Comparison of ENCODE assay signal across 31 cellular contexts in the genomic region with DNA sequence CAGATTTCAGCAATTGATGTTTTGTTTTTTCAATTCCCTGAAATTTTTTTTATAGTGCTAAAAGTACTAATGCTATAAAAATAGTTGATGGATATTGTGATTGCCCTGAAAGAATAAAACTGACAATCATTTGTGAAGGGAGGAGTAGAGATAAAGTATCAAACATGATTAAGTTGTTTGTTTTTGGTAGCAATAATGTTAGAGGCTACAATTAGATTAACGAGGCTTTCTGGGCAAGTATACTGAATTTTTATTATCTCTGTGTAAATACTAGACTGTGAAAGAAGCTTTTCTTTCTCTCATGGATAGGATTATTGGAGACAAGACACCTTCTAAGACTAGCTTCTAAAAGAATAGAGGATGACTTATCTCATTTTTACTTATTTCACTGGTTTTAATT. TPM values are rescaled to one million over a fixed set of nuclear protein-coding genes. Genes with fewer than 3 reads are reported as not detected.
A peak's percentile ranks its signal among the peaks of the same experiment; 100 is the strongest.
DNase-seq lines count a peak whose midpoint lies in the region; ATAC-seq, FAIRE-seq and TF ChIP-seq lines count a peak whose summit lies in the region.
"Had no signal": no experiment of that assay in that cellular context is flagged by ENCODE, and none has a peak within 500 bp of the region (broad histone marks: within the 10 kb centered on the region; RNA-seq: fewer than 3 reads in every experiment).

No MANE protein-coding gene starts in this region.

- H3K4me1 Mint-ChIP-seq in astrocyte (ENCODE audit: low read depth, unreplicated experiment), result peaks cover 29% of the 10 kb centered on the region

- H3K9me3 ChIP-seq in astrocyte (ENCODE audit: insufficient read depth, low read depth, low read length), result no peaks in the 10 kb centered on the region
- H3K9me3 ChIP-seq in psoas muscle, result no peaks in the 10 kb centered on the region
- H3K9me3 ChIP-seq: right atrium auricular region, SK-N-SH had no signal

- no peaks in the 10 kb centered on the region for H3K79me2 ChIP-seq in astrocyte (ENCODE audit: insufficient read depth, low read length)

- H3K4me1 ChIP-seq in astrocyte (ENCODE audit: insufficient read depth, low read length) (peaks cover 8% of the 10 kb centered on the region), psoas muscle (peaks cover 57% of the 10 kb centered on the region)

- H2AFZ ChIP-seq in astrocyte (ENCODE audit: low read depth, low read length), result no peak overlapping the region

- H3K27ac Mint-ChIP-seq in astrocyte (ENCODE audit: unreplicated experiment), result peak overlapping the region; percentile 12
- H3K27ac Mint-ChIP-seq: activated CD4-positive, alpha-beta memory T cell treated with anti-CD3 and anti-CD28 coated beads for 36 hours; activated naive CD8-positive, alpha-beta T cell treated with anti-CD3 and anti-CD28 coated beads for 36 hours; T-helper 1 cell treated with Interleukin-12 subunit alpha and Interleukin-12 subunit beta and Interleukin-4 antibody, amounts not matched to agents 30 μg/mL and 1 μg/mL, for 36 hours had no signal

- peaks cover 10% of the 10 kb centered on the region for H3K36me3 ChIP-seq in astrocyte (ENCODE audit: insufficient read depth, low read length)
- peaks cover 3 to 72% of the 10 kb centered on the region in 2 donors for H3K36me3 ChIP-seq in psoas muscle (ENCODE audit: insufficient read depth in 1 of 2, low read depth in 1 of 2)

- ATAC-seq in psoas muscle, result no peak
- ATAC-seq: activated CD4-positive, CD25-positive, alpha-beta regulatory T cell treated with anti-CD3 and anti-CD28 coated beads, Interleukin-2, amount 50 U/mL, for 24 hours; left lobe of liver had no signal

- H3K27me3 Mint-ChIP-seq in astrocyte (ENCODE audit: low read depth, unreplicated experiment), result no peaks in the 10 kb centered on the region
- H3K27me3 Mint-ChIP-seq: activated CD4-positive, alpha-beta memory T cell treated with anti-CD3 and anti-CD28 coated beads for 36 hours; activated naive CD8-positive, alpha-beta T cell treated with anti-CD3 and anti-CD28 coated beads for 36 hours had no signal

- H4K20me1 ChIP-seq in astrocyte (ENCODE audit: insufficient read depth, low read length), result peaks cover 5% of the 10 kb centered on the region

- H3K4me3 ChIP-seq in astrocyte (ENCODE audit: insufficient read depth, low read depth, low read length), result no peak overlapping the region
- no peak overlapping the region for H3K4me3 ChIP-seq in psoas muscle
- H3K4me3 ChIP-seq: right atrium auricular region had no signal

- DNase-seq in DMS153 (lab: John Stamatoyannopoulos, UW), result peak; percentile 1
- DNase-seq in DMS153 treated with DMSO at 0.1 percent for 48 hours (lab: John Stamatoyannopoulos, UW; ENCODE audit: unreplicated experiment), result no peak
- DNase-seq in NCI-H146 treated with DMSO at 0.1 percent for 48 hours (lab: John Stamatoyannopoulos, UW; ENCODE audit: unreplicated experiment), result peak; percentile 45
- DNase-seq in astrocyte (ENCODE audit: low read depth), result no peak
- no peak for DNase-seq in psoas muscle
- no peak for DNase-seq in activated CD4-positive, alpha-beta T cell treated with anti-CD3 and anti-CD28 coated beads for 1 hour
- no peak for DNase-seq in DMS 273 treated with DMSO at 0.1 percent for 48 hours (lab: John Stamatoyannopoulos, UW)
- DNase-seq in activated CD4-positive, alpha-beta T cell treated with anti-CD3 and anti-CD28 coated beads, Interleukin-2, amount 50 U/mL, for 4 hours, result no peak
- DNase-seq: activated CD4-positive, alpha-beta memory T cell treated with anti-CD3 and anti-CD28 coated beads for 36 hours; activated CD8-positive, alpha-beta memory T cell treated with anti-CD3 and anti-CD28 coated beads, Interleukin-2, amount 50 U/mL, for 48 hours; activated effector memory CD4-positive, alpha-beta T cell treated with Interleukin-2 at 50 U/mL for 16 hours; activated naive CD8-positive, alpha-beta T cell treated with anti-CD3 and anti-CD28 coated beads for 36 hours; anterior cingulate cortex; C1 segment of cervical spinal cord; DND-41; glutamatergic neuron; GOT3; mesendoderm; NCI-H1436; NCI-H446 treated with DMSO at 0.1 percent for 48 hours; OCI-M1; SK-N-SH; stimulated activated CD4-positive, alpha-beta T cell treated with anti-CD3 and anti-CD28 coated beads, Interleukin-1b, Interleukin-23, amount 100 ng/mL, for 48 hours; stimulated activated naive CD4-positive, alpha-beta T cell treated with Interleukin-2 at 50 U/mL for 16 hours had no signal

- H3K27me3 ChIP-seq in astrocyte (ENCODE audit: insufficient read depth, low read length) (no peaks in the 10 kb centered on the region), psoas muscle (ENCODE audit: insufficient read depth in 3 of 3, low read length in 2 of 3) (no peaks in the 10 kb centered on the region)
- H3K27me3 ChIP-seq: right atrium auricular region had no signal

- intact Hi-C loops in psoas muscle (cut with DNase I), result no loop called here

- H3K36me3 Mint-ChIP-seq in astrocyte (ENCODE audit: low read depth, unreplicated experiment), result peaks cover 10% of the 10 kb centered on the region

- H3K9me3 Mint-ChIP-seq in astrocyte (ENCODE audit: unreplicated experiment), result no peaks in the 10 kb centered on the region
- H3K9me3 Mint-ChIP-seq: activated CD4-positive, alpha-beta memory T cell treated with anti-CD3 and anti-CD28 coated beads for 36 hours; activated naive CD8-positive, alpha-beta T cell treated with anti-CD3 and anti-CD28 coated beads for 36 hours; T-helper 1 cell treated with Interleukin-12 subunit alpha and Interleukin-12 subunit beta and Interleukin-4 antibody, amounts not matched to agents 30 μg/mL and 1 μg/mL, for 36 hours had no signal

- no peak overlapping the region for H3K9ac ChIP-seq in astrocyte (ENCODE audit: low read length)
- H3K9ac ChIP-seq: SK-N-SH had no signal

- no peak for TF ChIP-seq CTCF in astrocyte (IDR thresholded peaks at IDR 0.05; ENCODE audit: insufficient read depth, low read depth, low read length)
- TF ChIP-seq CTCF in psoas muscle (IDR thresholded peaks at IDR 0.05), result no peak

- H3K27ac ChIP-seq in astrocyte (ENCODE audit: low read depth, low read length), result no peak overlapping the region
- H3K27ac ChIP-seq in psoas muscle, result peak overlapping the region; percentile 73
- H3K27ac ChIP-seq: 22Rv1, right atrium auricular region had no signal

- H3K4me2 ChIP-seq in astrocyte (ENCODE audit: low read length), result no peak overlapping the region

- no peak overlapping the region for H3K4me3 Mint-ChIP-seq in astrocyte (ENCODE audit: unreplicated experiment)
- H3K4me3 Mint-ChIP-seq: activated CD4-positive, alpha-beta memory T cell treated with anti-CD3 and anti-CD28 coated beads for 36 hours; activated naive CD8-positive, alpha-beta T cell treated with anti-CD3 and anti-CD28 coated beads for 36 hours; T-helper 1 cell treated with Interleukin-12 subunit alpha and Interleukin-12 subunit beta and Interleukin-4 antibody, amounts not matched to agents 30 μg/mL and 1 μg/mL, for 36 hours had no signal

- FAIRE-seq in astrocyte (lab: Jason Lieb, UNC), result no peak
- FAIRE-seq: bronchial epithelial cell, colon had no signal

- 62 to 82% (median 71%) methylated on average over 1 of the region's 1 CpG for WGBS in psoas muscle, 3 donors

RNA-seq across cellular contexts. Expression of a gene that starts 15.6 kb away (rescaled TPM):
- total RNA-seq in astrocyte (19.2 and 20.7 TPM in 2 replicates), psoas muscle (10 to 100 TPM; 31.7 to 79.6 (median 44.8) TPM)
- 10 to 100 TPM in 2 of 3 donors, 1 to 10 TPM in 1; 4.9 to 26.1 (median 13.7) TPM for polyA plus RNA-seq in psoas muscle

RNA-seq across cellular contexts. Expression of a gene that starts 43.7 kb away (rescaled TPM):
- 1,579 and 1,629 TPM in 2 replicates for total RNA-seq in astrocyte
- 1,000 to 10,000 TPM; 1,021 to 1,350 (median 1,156) TPM for total RNA-seq in psoas muscle
- 1,000 to 10,000 TPM; 1,831 to 2,855 (median 2,304) TPM for polyA plus RNA-seq in psoas muscle

RNA-seq across cellular contexts. Expression of a gene that starts 43.9 kb away (rescaled TPM):
- 10.7 and 11.0 TPM in 2 replicates for total RNA-seq in astrocyte
- 10 to 100 TPM; 19.8 to 30.7 (median 21.3) TPM for total RNA-seq in psoas muscle
- polyA plus RNA-seq in psoas muscle, result 10 to 100 TPM; 19.5 to 52.4 (median 24.7) TPM

Comparison
In these comparisons a context has a peak if more than half of its experiments do, and no peak if none do; other contexts are left out.
1. DNase-seq: peak in DMS153 (single experiment) and NCI-H146 treated with DMSO at 0.1 percent for 48 hours (single experiment); none in DMS153 treated with DMSO at 0.1 percent for 48 hours (single experiment), astrocyte (single experiment), psoas muscle (0 of 2), activated CD4-positive, alpha-beta T cell treated with anti-CD3 and anti-CD28 coated beads for 1 hour (single experiment), DMS 273 treated with DMSO at 0.1 percent for 48 hours (single experiment) and activated CD4-positive, alpha-beta T cell treated with anti-CD3 and anti-CD28 coated beads, Interleukin-2, amount 50 U/mL, for 4 hours (0 of 2).